19 cellular contexts compared by ENCODE assay signal in the genomic region with DNA sequence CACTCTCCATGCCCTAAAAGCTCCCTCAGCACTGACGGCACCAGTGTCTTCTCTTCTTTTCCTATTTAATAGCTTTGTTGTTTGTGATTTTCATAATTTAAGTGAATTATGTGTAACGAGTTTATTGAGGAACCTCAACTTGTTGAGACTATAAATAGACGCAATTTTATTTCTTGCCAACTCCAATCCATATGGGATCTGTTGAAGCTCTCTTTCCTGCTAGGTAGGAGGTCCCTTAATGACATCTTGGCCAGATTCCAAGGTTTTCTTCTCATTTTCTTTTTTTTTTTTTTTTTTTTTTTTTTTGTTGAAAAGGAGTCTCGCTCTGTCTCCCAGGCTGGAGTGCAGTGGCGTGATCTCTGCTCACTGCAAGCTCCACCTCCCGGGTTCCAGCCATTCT. TPM values are rescaled to one million over a fixed set of nuclear protein-coding genes. Genes with fewer than 3 reads are reported as not detected.
DNase-seq lines count a peak whose midpoint lies in the region; ATAC-seq and TF ChIP-seq lines count a peak whose summit lies in the region.
"Had no signal": no experiment of that assay in that cellular context is flagged by ENCODE, and none has a peak within 500 bp of the region (broad histone marks: within the 10 kb centered on the region; RNA-seq: fewer than 3 reads in every experiment).

No MANE protein-coding gene starts in this region.

- no peak overlapping the region for H3K4me3 Mint-ChIP-seq in progenitor cell of endocrine pancreas (ENCODE audit: low read depth)
- no peak overlapping the region for H3K4me3 Mint-ChIP-seq in activated T-cell treated with anti-CD3 and anti-CD28 coated beads, Interleukin-2, amount 50 U/mL, for 4 hours
- H3K4me3 Mint-ChIP-seq: CD4-positive, alpha-beta memory T cell had no signal

- H3K36me3 ChIP-seq in HEK293 (ENCODE audit: control insufficient read depth in 2 of 2, insufficient read depth in 1 of 2, low read length in 2 of 2) = no peaks in the 10 kb centered on the region

- H3K4me1 ChIP-seq in HEK293 (ENCODE audit: control insufficient read depth, insufficient read depth, low read length) = peaks cover 6% of the 10 kb centered on the region; the same call in 1 of the 2 replicates
- H3K4me1 ChIP-seq: BLaER1 had no signal

- CTCF ChIA-PET in HEK293 (lab: Yijun Ruan, JAX) = interaction anchor here (0.6 to 0.8 kb wide), 3 partner anchors 201 to 640 kb away, joined by 3 read pairs; no protein-coding TSS in a partner anchor

- TF ChIP-seq CTCF in HEK293 (tag by site-specific recombination; IDR thresholded peaks at IDR 0.05) (no peak), fibroblast of pulmonary artery (IDR thresholded peaks at IDR 0.05; ENCODE audit: low read length, missing control alignments) (no peak), progenitor cell of endocrine pancreas (IDR thresholded peaks at IDR 0.05; ENCODE audit: unreplicated experiment) (no peak)

- H3K27me3 Mint-ChIP-seq in progenitor cell of endocrine pancreas = no peaks in the 10 kb centered on the region
- no peaks in the 10 kb centered on the region for H3K27me3 Mint-ChIP-seq in activated T-cell treated with anti-CD3 and anti-CD28 coated beads, Interleukin-2, amount 50 U/mL, for 4 hours (ENCODE audit: low read depth)

- POLR2A ChIA-PET in HEK293 (lab: Yijun Ruan, JAX) = no interaction called here

- H3K9me3 ChIP-seq in HEK293 (ENCODE audit: control insufficient read depth, insufficient read depth, low read depth, low read length) = no peaks in the 10 kb centered on the region
- H3K9me3 ChIP-seq: A549, BLaER1 had no signal

- no peak overlapping the region for H3K4me3 ChIP-seq in HEK293 (ENCODE audit: low read depth, low read length)
- H3K4me3 ChIP-seq in fibroblast of pulmonary artery (replicated peaks; ENCODE audit: low read depth, low read length) = no peak overlapping the region
- H3K4me3 ChIP-seq: A549, BLaER1 had no signal

- H3K4me1 Mint-ChIP-seq in progenitor cell of endocrine pancreas (ENCODE audit: low read depth) = peaks cover 7% of the 10 kb centered on the region
- H3K4me1 Mint-ChIP-seq in activated T-cell treated with anti-CD3 and anti-CD28 coated beads, Interleukin-2, amount 50 U/mL, for 4 hours (ENCODE audit: low read depth) = peaks cover 14% of the 10 kb centered on the region

- no peaks in the 10 kb centered on the region for H3K9me3 Mint-ChIP-seq in progenitor cell of endocrine pancreas (ENCODE audit: low read depth)
- no peaks in the 10 kb centered on the region for H3K9me3 Mint-ChIP-seq in activated T-cell treated with anti-CD3 and anti-CD28 coated beads, Interleukin-2, amount 50 U/mL, for 4 hours

- H3K27ac ChIP-seq in HEK293 (ENCODE audit: extremely low read depth, low read depth, low read length) = no peak overlapping the region
- H3K27ac ChIP-seq: A549, BLaER1, RWPE1 had no signal

- DNase-seq in NCI-H2107 treated with DMSO at 0.1 percent for 48 hours (lab: John Stamatoyannopoulos, UW; ENCODE audit: unreplicated experiment) (peak; percentile 9), NCI-H2107 (lab: John Stamatoyannopoulos, UW) (no peak), NCI-H2227 (lab: John Stamatoyannopoulos, UW; ENCODE audit: unreplicated experiment) (peak; percentile 67), fibroblast of pulmonary artery (ENCODE audit: low read depth) (peak; percentile 12), progenitor cell of endocrine pancreas (ENCODE audit: low spot score, unreplicated experiment) (no peak)
- no peak for DNase-seq in activated effector memory CD4-positive, alpha-beta T cell treated with anti-CD3 and anti-CD28 coated beads, Interleukin-2, amount 50 U/mL, for 16 hours
- no peak for DNase-seq in activated T-cell treated with anti-CD3 and anti-CD28 coated beads, Interleukin-2, amount 50 U/mL, for 4 hours
- DNase-seq: CD4-positive, alpha-beta memory T cell; GDM1; Karpas-422; NCI-H510A treated with DMSO at 0.1 percent for 48 hours; NCI-H82; PC-3; SIG-M5; T-helper 2 cell had no signal

- no peak overlapping the region for H3K27ac Mint-ChIP-seq in progenitor cell of endocrine pancreas

- peaks cover 1% of the 10 kb centered on the region for H3K36me3 Mint-ChIP-seq in progenitor cell of endocrine pancreas (ENCODE audit: insufficient read depth)
- H3K36me3 Mint-ChIP-seq in activated T-cell treated with anti-CD3 and anti-CD28 coated beads, Interleukin-2, amount 50 U/mL, for 4 hours (ENCODE audit: insufficient read depth) = peaks cover 3% of the 10 kb centered on the region

- ATAC-seq in activated T-cell treated with anti-CD3 and anti-CD28 coated beads, Interleukin-2, amount 50 U/mL, for 4 hours = no peak
- ATAC-seq: A549, PC-3 had no signal

TF ChIP-seq in HEK293, 187 proteins besides CTCF, POLR2A, EP300 and RAD21 (continues in another document):
- TF ChIP-seq, protein P1, sequence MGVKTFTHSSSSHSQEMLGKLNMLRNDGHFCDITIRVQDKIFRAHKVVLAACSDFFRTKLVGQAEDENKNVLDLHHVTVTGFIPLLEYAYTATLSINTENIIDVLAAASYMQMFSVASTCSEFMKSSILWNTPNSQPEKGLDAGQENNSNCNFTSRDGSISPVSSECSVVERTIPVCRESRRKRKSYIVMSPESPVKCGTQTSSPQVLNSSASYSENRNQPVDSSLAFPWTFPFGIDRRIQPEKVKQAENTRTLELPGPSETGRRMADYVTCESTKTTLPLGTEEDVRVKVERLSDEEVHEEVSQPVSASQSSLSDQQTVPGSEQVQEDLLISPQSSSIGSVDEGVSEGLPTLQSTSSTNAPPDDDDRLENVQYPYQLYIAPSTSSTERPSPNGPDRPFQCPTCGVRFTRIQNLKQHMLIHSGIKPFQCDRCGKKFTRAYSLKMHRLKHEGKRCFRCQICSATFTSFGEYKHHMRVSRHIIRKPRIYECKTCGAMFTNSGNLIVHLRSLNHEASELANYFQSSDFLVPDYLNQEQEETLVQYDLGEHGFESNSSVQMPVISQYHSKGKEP (tag by site-specific recombination; IDR thresholded peaks at IDR 0.05) = no peak
- TF ChIP-seq ZNF707 (tag by site-specific recombination; IDR thresholded peaks at IDR 0.05) (no peak), MYNN (tag by site-specific recombination; IDR thresholded peaks at IDR 0.05; ENCODE audit: borderline replicate concordance) (no peak), PRDM4 (tag by site-specific recombination; IDR thresholded peaks at IDR 0.05) (no peak), ZNF626 (tag by site-specific recombination; IDR thresholded peaks at IDR 0.05) (no peak), ZNF664 (tag by site-specific recombination; IDR thresholded peaks at IDR 0.05) (peak; percentile 91), ZNF350 (tag by site-specific recombination; IDR thresholded peaks at IDR 0.05) (no peak), OSR2 (tag by site-specific recombination; IDR thresholded peaks at IDR 0.05) (no peak)
- TF ChIP-seq, protein P2, sequence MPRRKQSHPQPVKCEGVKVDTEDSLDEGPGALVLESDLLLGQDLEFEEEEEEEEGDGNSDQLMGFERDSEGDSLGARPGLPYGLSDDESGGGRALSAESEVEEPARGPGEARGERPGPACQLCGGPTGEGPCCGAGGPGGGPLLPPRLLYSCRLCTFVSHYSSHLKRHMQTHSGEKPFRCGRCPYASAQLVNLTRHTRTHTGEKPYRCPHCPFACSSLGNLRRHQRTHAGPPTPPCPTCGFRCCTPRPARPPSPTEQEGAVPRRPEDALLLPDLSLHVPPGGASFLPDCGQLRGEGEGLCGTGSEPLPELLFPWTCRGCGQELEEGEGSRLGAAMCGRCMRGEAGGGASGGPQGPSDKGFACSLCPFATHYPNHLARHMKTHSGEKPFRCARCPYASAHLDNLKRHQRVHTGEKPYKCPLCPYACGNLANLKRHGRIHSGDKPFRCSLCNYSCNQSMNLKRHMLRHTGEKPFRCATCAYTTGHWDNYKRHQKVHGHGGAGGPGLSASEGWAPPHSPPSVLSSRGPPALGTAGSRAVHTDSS (tag by site-specific recombination; IDR thresholded peaks at IDR 0.05) = no peak
- TF ChIP-seq, protein P3, sequence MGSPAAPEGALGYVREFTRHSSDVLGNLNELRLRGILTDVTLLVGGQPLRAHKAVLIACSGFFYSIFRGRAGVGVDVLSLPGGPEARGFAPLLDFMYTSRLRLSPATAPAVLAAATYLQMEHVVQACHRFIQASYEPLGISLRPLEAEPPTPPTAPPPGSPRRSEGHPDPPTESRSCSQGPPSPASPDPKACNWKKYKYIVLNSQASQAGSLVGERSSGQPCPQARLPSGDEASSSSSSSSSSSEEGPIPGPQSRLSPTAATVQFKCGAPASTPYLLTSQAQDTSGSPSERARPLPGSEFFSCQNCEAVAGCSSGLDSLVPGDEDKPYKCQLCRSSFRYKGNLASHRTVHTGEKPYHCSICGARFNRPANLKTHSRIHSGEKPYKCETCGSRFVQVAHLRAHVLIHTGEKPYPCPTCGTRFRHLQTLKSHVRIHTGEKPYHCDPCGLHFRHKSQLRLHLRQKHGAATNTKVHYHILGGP (tag by site-specific recombination; IDR thresholded peaks at IDR 0.05) = no peak

RNA-seq across cellular contexts. Expression of gene RTL6, which starts 14.2 kb away (rescaled TPM):
- 48.8 and 50.4 TPM in 2 replicates for total RNA-seq in progenitor cell of endocrine pancreas
- total RNA-seq in activated T-cell treated with anti-CD3 and anti-CD28 coated beads, Interleukin-2, amount 50 U/mL, for 4 hours = 1 to 10 TPM; 7.3 to 8.4 (median 7.9) TPM

Comparison
In these comparisons a context has a peak if more than half of its experiments do, and no peak if none do; other contexts are left out.
1. DNase-seq: peak in NCI-H2107 treated with DMSO at 0.1 percent for 48 hours (single experiment), NCI-H2227 (single experiment) and fibroblast of pulmonary artery (single experiment); none in NCI-H2107 (single experiment), activated effector memory CD4-positive, alpha-beta T cell treated with anti-CD3 and anti-CD28 coated beads, Interleukin-2, amount 50 U/mL, for 16 hours (single experiment), progenitor cell of endocrine pancreas (single experiment) and activated T-cell treated with anti-CD3 and anti-CD28 coated beads, Interleukin-2, amount 50 U/mL, for 4 hours (single experiment).